Comparison of ENCODE assay signal across 8 cellular contexts in genomic region chr5:137954131-137954879, GRCh38.
DNase-seq lines count a peak whose midpoint lies in the region; ATAC-seq and TF ChIP-seq lines count a peak whose summit lies in the region.

No MANE protein-coding gene starts in this region.

- H3F3A ChIP-seq in PC-3 (ENCODE audit: low read length, unreplicated experiment) = no peaks in the 10 kb centered on the region

- H3K27ac Mint-ChIP-seq in nephron = peak overlapping the region; percentile 77 to 87 (median 80)

- H3K4me1 Mint-ChIP-seq in nephron = no peaks in the 10 kb centered on the region

- intact Hi-C loops in PC-3 (cut with micrococcal nuclease) = no loop called here

- H3K4me3 ChIP-seq in AG10803 (ENCODE audit: low read length) (peak overlapping the region; percentile 20), PC-3 (ENCODE audit: low read length) (no peak overlapping the region)

- TF ChIP-seq CTCF in AG10803 (conservative IDR thresholded peaks at IDR 0.05; ENCODE audit: low read length) = no peak
- TF ChIP-seq CTCF in PC-3 (conservative IDR thresholded peaks at IDR 0.05; ENCODE audit: low read depth, low read length) = no peak
- no peak for TF ChIP-seq CTCF in nephron (IDR thresholded peaks at IDR 0.05; ENCODE audit: unreplicated experiment in 3 of 3)

- peak; percentile 87 for DNase-seq in AG10803 (ENCODE audit: low read depth)
- DNase-seq in PC-3 = peak; percentile 65
- no peak for DNase-seq in stimulated activated CD4-positive, alpha-beta T cell treated with anti-CD3 and anti-CD28 coated beads, Interleukin-15, amount 100 ng/mL, for 24 hours
- no peak for DNase-seq in activated CD8-positive, alpha-beta memory T cell treated with anti-CD3 and anti-CD28 coated beads for 24 hours
- no peak for DNase-seq in SHP77 (lab: John Stamatoyannopoulos, UW)

- ATAC-seq in PC-3 (peak; percentile 96), esophagus mucosa (peak; percentile 57)
- no peak for ATAC-seq in activated CD4-positive, CD25-positive, alpha-beta regulatory T cell treated with anti-CD3 and anti-CD28 coated beads, Interleukin-2, amount 50 U/mL, for 24 hours

- no TSS peak for BruUV-seq in PC-3 (replicated peaks; lab: Mats Ljungman, UMichigan)

- no peaks in the 10 kb centered on the region for H3K9me3 ChIP-seq in PC-3 (ENCODE audit: low read length)

- H3K4me3 Mint-ChIP-seq in nephron = no peak overlapping the region

- no peaks in the 10 kb centered on the region for H3K27me3 ChIP-seq in PC-3 (ENCODE audit: low read length)

- H3K4me2 ChIP-seq in PC-3 (ENCODE audit: low read length) = no peak overlapping the region

- H3K79me2 ChIP-seq in PC-3 (ENCODE audit: low read length) = no peaks in the 10 kb centered on the region

- H3K27ac ChIP-seq in PC-3 (ENCODE audit: low read length) = peak overlapping the region; percentile 25; the same call in 1 of the 2 replicates

- no peak overlapping the region for H2AFZ ChIP-seq in PC-3 (ENCODE audit: low read length)

- no peaks in the 10 kb centered on the region for H3K9me2 ChIP-seq in PC-3 (replicated peaks; ENCODE audit: low read length)

- no peaks in the 10 kb centered on the region for H3K27me3 Mint-ChIP-seq in nephron (ENCODE audit: low read depth)

- no peak overlapping the region for H3K9ac ChIP-seq in PC-3 (ENCODE audit: low read length)

- peaks cover 15% of the 10 kb centered on the region for H3K36me3 ChIP-seq in PC-3 (ENCODE audit: low read depth, low read length)

- H3K9me3 Mint-ChIP-seq in nephron = no peaks in the 10 kb centered on the region

- H3K36me3 Mint-ChIP-seq in nephron (ENCODE audit: low read depth) = peaks cover 49% of the 10 kb centered on the region

- H4K20me1 ChIP-seq in PC-3 (ENCODE audit: low read length) = no peaks in the 10 kb centered on the region

- CTCF ChIA-PET in PC-3 (lab: Charles Lee) = interaction anchor here (0.8 kb wide), 1 partner anchor 175 kb away, joined by 5 read pairs; no protein-coding TSS in a partner anchor

- POLR2A ChIA-PET in PC-3 (lab: Charles Lee; ENCODE audit: unreplicated experiment) = interaction anchor here (0.6 kb wide), 1 partner anchor 65 kb away, joined by 3 read pairs; the partner anchor contains the start of gene PKD2L2

- H3K4me1 ChIP-seq in PC-3 (ENCODE audit: insufficient read depth, low read length) = peaks cover 3% of the 10 kb centered on the region; the same call in 1 of the 2 replicates

Comparison
In these comparisons a context has a peak if more than half of its experiments do, and no peak if none do; other contexts are left out.
1. DNase-seq: peak in AG10803 (single experiment) and PC-3 (single experiment); none in stimulated activated CD4-positive, alpha-beta T cell treated with anti-CD3 and anti-CD28 coated beads, Interleukin-15, amount 100 ng/mL, for 24 hours (single experiment), activated CD8-positive, alpha-beta memory T cell treated with anti-CD3 and anti-CD28 coated beads for 24 hours (single experiment) and SHP77 (0 of 2).
2. ATAC-seq: peak in PC-3 (single experiment) and esophagus mucosa (single experiment); none in activated CD4-positive, CD25-positive, alpha-beta regulatory T cell treated with anti-CD3 and anti-CD28 coated beads, Interleukin-2, amount 50 U/mL, for 24 hours (0 of 2).